ENCODE assay signal across 18 cellular contexts in genomic region chr5:58392491-58392890, GRCh38.
A peak's percentile ranks its signal among the peaks of the same experiment; 100 is the strongest.
DNase-seq lines count a peak whose midpoint lies in the region; ATAC-seq, FAIRE-seq and TF ChIP-seq lines count a peak whose summit lies in the region.
"Had no signal": no experiment of that assay in that cellular context is flagged by ENCODE, and none has a peak within 500 bp of the region (broad histone marks: within the 10 kb centered on the region; RNA-seq: fewer than 3 reads in every experiment).

No MANE protein-coding gene starts in this region.

- no peak for TF ChIP-seq EP300 in H1 (IDR thresholded peaks at IDR 0.05; ENCODE audit: borderline replicate concordance in 1 of 2, low read depth in 2 of 2, low read length in 2 of 2)

- H4K91ac ChIP-seq in H1 (replicated peaks; ENCODE audit: insufficient read length, low read length), result no peak overlapping the region

- H3K27me3 Mint-ChIP-seq in neural progenitor cell (ENCODE audit: insufficient read depth, low read depth), result peaks cover 2% of the 10 kb centered on the region
- H3K27me3 Mint-ChIP-seq in progenitor cell of endocrine pancreas, result no peaks in the 10 kb centered on the region

- no peak for ATAC-seq in GM18511 (IDR thresholded peaks at IDR 0.05; ENCODE audit: unreplicated experiment)
- ATAC-seq: HCT116 had no signal

- CTCF ChIA-PET in H1 (lab: Charles Lee; ENCODE audit: partially characterized antibody), result interaction anchor here (1.2 to 2.5 kb wide), 3 partner anchors 11 to 177 kb away, joined by 3 to 10 read pairs (median 3); no protein-coding TSS in a partner anchor

- H2BK5ac ChIP-seq in H1 (ENCODE audit: low read depth, low read length), result no peak overlapping the region

- no peaks in the 10 kb centered on the region for H3K27me3 ChIP-seq in H1 (replicated peaks in 1 of 4; ENCODE audit: control insufficient read depth in 3 of 4, extremely low read depth in 1 of 4, insufficient read depth in 3 of 4, low read length in 3 of 4)
- no peaks in the 10 kb centered on the region for H3K27me3 ChIP-seq in neural progenitor cell

- H2BK20ac ChIP-seq in H1 (ENCODE audit: low read length), result no peak overlapping the region

- H3K56ac ChIP-seq in H1 (replicated peaks; ENCODE audit: insufficient read length, low read depth, low read length), result no peak overlapping the region

- H3K18ac ChIP-seq in H1 (ENCODE audit: extremely low read depth, low read length), result no peak overlapping the region

- H4K8ac ChIP-seq in H1 (ENCODE audit: extremely low read depth, insufficient read depth, low read length), result no peak overlapping the region

- no peak for FAIRE-seq in H1 (lab: Jason Lieb, UNC)
- FAIRE-seq: G401.6, GM12892, GM19239 had no signal

- TF ChIP-seq RAD21 in H1 (IDR thresholded peaks at IDR 0.05 in 1 of 2, conservative IDR thresholded peaks at IDR 0.05 in 1 of 2; ENCODE audit: low read depth in 2 of 2, low read length in 2 of 2), result no peak

- H3K79me2 ChIP-seq in H1 (ENCODE audit: control insufficient read depth in 1 of 2, insufficient read depth in 2 of 2, low read length in 2 of 2), result no peaks in the 10 kb centered on the region
- no peaks in the 10 kb centered on the region for H3K79me2 ChIP-seq in neural progenitor cell (ENCODE audit: low read depth)

- H3K27ac Mint-ChIP-seq in neural progenitor cell (no peak overlapping the region), progenitor cell of endocrine pancreas (peak overlapping the region; percentile 56)
- H3K27ac Mint-ChIP-seq: CD4-positive, alpha-beta memory T cell had no signal

- H3K36me3 Mint-ChIP-seq in neural progenitor cell (no peaks in the 10 kb centered on the region), progenitor cell of endocrine pancreas (ENCODE audit: insufficient read depth) (no peaks in the 10 kb centered on the region)
- H3K36me3 Mint-ChIP-seq: CD4-positive, alpha-beta memory T cell had no signal

- H2BK12ac ChIP-seq in H1 (ENCODE audit: low read depth, low read length), result no peak overlapping the region

- no peak overlapping the region for H3K4me2 ChIP-seq in H1 (ENCODE audit: insufficient read depth in 1 of 2, low read depth in 2 of 2, low read length in 2 of 2)
- H3K4me2 ChIP-seq in neural progenitor cell, result no peak overlapping the region

- H3K14ac ChIP-seq in H1 (ENCODE audit: insufficient read length), result no peak overlapping the region

- no peak overlapping the region for H2AK5ac ChIP-seq in H1 (ENCODE audit: low read depth, low read length)

- no peaks in the 10 kb centered on the region for H3F3A ChIP-seq in neural progenitor cell (ENCODE audit: low read depth)

- TF ChIP-seq CTCF in H1 (IDR thresholded peaks at IDR 0.05; ENCODE audit: control extremely low read depth in 1 of 3, insufficient read depth in 1 of 3, low read depth in 1 of 3, low read length in 3 of 3) (no peak), neural progenitor cell (IDR thresholded peaks at IDR 0.05) (no peak), progenitor cell of endocrine pancreas (IDR thresholded peaks at IDR 0.05; ENCODE audit: unreplicated experiment) (no peak)

- H3K4me3 Mint-ChIP-seq in neural progenitor cell, result no peak overlapping the region
- no peak overlapping the region for H3K4me3 Mint-ChIP-seq in progenitor cell of endocrine pancreas (ENCODE audit: low read depth)
- H3K4me3 Mint-ChIP-seq: CD4-positive, alpha-beta memory T cell; H9 had no signal

- TF ChIP-seq POLR2A in H1 (IDR thresholded peaks at IDR 0.05; ENCODE audit: control extremely low read depth in 1 of 2, low read depth in 2 of 2, low read length in 2 of 2), result no peak

- no peaks in the 10 kb centered on the region for H3K79me1 ChIP-seq in H1 (ENCODE audit: low read depth, low read length)

- POLR2A ChIA-PET in H1 (lab: Charles Lee; ENCODE audit: partially characterized antibody), result no interaction called here

- H2BK15ac ChIP-seq in H1 (ENCODE audit: low read length), result no peak overlapping the region

- 0 out of 2 replicates have a peak overlapping the region, but pooled peaks have one; percentile 24 for H2AFZ ChIP-seq in H1 (ENCODE audit: low read length)
- peak overlapping the region; percentile 12 for H2AFZ ChIP-seq in neural progenitor cell (replicated peaks)
- H2AFZ ChIP-seq: GM23248 had no signal

- 80% methylated on average over 4 of the region's 4 CpGs; no CpG with 5 or more reads in 1 of the 2 experiments for WGBS in H1 (ENCODE audit: extremely low coverage in 1 of 2, insufficient coverage in 1 of 2, insufficient read length in 1 of 2, insufficient replicate concordance in 2 of 2, low coverage in 1 of 2, low lambda C conversion rate in 2 of 2, missing lambda C conversion rate in 1 of 2), 2 experiments

- no peaks in the 10 kb centered on the region for H3K23me2 ChIP-seq in H1 (ENCODE audit: low read depth, low read length)

- no peak overlapping the region for H4K5ac ChIP-seq in H1 (ENCODE audit: insufficient read length, low read depth, low read length)

- DNase-seq in H1 (ENCODE audit: low read depth in 1 of 2, low spot score in 2 of 2) (no peak), neural progenitor cell (ENCODE audit: low spot score) (no peak), progenitor cell of endocrine pancreas (ENCODE audit: low spot score, unreplicated experiment) (no peak), T-helper 1 cell (no peak)
- no peak for DNase-seq in activated T-cell treated with anti-CD3 and anti-CD28 coated beads, Interleukin-2, amount 50 U/mL, for 48 hours
- DNase-seq: C1 segment of cervical spinal cord; Calu3; CD4-positive, alpha-beta memory T cell; COR-L47; DMS53; DND-41; GM23248; H9 had no signal

- H3K4ac ChIP-seq in H1 (replicated peaks; ENCODE audit: insufficient read length, low read depth, low read length), result no peak overlapping the region

- H3K9me3 ChIP-seq in H1 (ENCODE audit: insufficient read depth in 2 of 2, low read depth in 1 of 2, low read length in 1 of 2) (peaks cover 0 to 3% of the 10 kb centered on the region in 2 experiments; a peak in 1 of 4 replicates), neural progenitor cell (ENCODE audit: low read depth) (no peaks in the 10 kb centered on the region)

- peaks cover 0 to 4% (median 2%) of the 10 kb centered on the region in 4 experiments; a peak in 3 of 7 replicates for H3K4me1 ChIP-seq in H1 (replicated peaks in 1 of 4; ENCODE audit: control insufficient read depth in 3 of 4, insufficient read depth in 4 of 4, low read length in 3 of 4)
- H3K4me1 ChIP-seq in neural progenitor cell, result no peaks in the 10 kb centered on the region

- H3K9me3 Mint-ChIP-seq in neural progenitor cell (no peaks in the 10 kb centered on the region), progenitor cell of endocrine pancreas (ENCODE audit: low read depth) (peaks cover 4% of the 10 kb centered on the region)
- H3K9me3 Mint-ChIP-seq: H9 had no signal

- H3K4me3 ChIP-seq in H1 (ENCODE audit: extremely low read depth in 1 of 4, insufficient read depth in 2 of 4, low read depth in 3 of 4, low read length in 4 of 4) (no peak overlapping the region), neural progenitor cell (no peak overlapping the region)
- H3K4me3 ChIP-seq: GM23248 had no signal

- no peak overlapping the region for H2BK120ac ChIP-seq in H1 (replicated peaks; ENCODE audit: low read depth, low read length)

- H3K36me3 ChIP-seq in H1 (ENCODE audit: control insufficient read depth in 2 of 4, insufficient read depth in 4 of 4, low read length in 3 of 4) (no peaks in the 10 kb centered on the region), neural progenitor cell (no peaks in the 10 kb centered on the region)

- H3K9ac ChIP-seq in H1 (replicated peaks in 1 of 4; ENCODE audit: extremely low read depth in 1 of 4, low read depth in 3 of 4, low read length in 3 of 4) (no peak overlapping the region), neural progenitor cell (no peak overlapping the region)
- H3K9ac ChIP-seq: GM23248 had no signal

- H4K20me1 ChIP-seq in H1 (replicated peaks in 1 of 2; ENCODE audit: control insufficient read depth in 1 of 2, insufficient read depth in 2 of 2, low read length in 2 of 2) (no peaks in the 10 kb centered on the region), neural progenitor cell (ENCODE audit: low read depth) (no peaks in the 10 kb centered on the region)

- H3K23ac ChIP-seq in H1 (ENCODE audit: insufficient read length), result no peak overlapping the region

- H3K4me1 Mint-ChIP-seq in neural progenitor cell (peaks cover 5% of the 10 kb centered on the region), progenitor cell of endocrine pancreas (ENCODE audit: low read depth) (no peaks in the 10 kb centered on the region)
- H3K4me1 Mint-ChIP-seq: CD4-positive, alpha-beta memory T cell had no signal

- H3K27ac ChIP-seq in H1 (ENCODE audit: low read depth, low read length) (no peak overlapping the region), neural progenitor cell (no peak overlapping the region)
- H3K27ac ChIP-seq: GM23248 had no signal

TF ChIP-seq in H1, 55 proteins besides CTCF, POLR2A, EP300 and RAD21 (continues in another document):
- TF ChIP-seq ZNF274 (IDR thresholded peaks at IDR 0.05; ENCODE audit: borderline replicate concordance, extremely low read depth, low read length), result no peak
- no peak for TF ChIP-seq ATF2 (IDR thresholded peaks at IDR 0.05; ENCODE audit: low read length)
- no peak for TF ChIP-seq PHF8 (conservative IDR thresholded peaks at IDR 0.05; ENCODE audit: low read depth, low read length)
- TF ChIP-seq MAX (IDR thresholded peaks at IDR 0.05), result no peak
- TF ChIP-seq ATF3 (IDR thresholded peaks at IDR 0.05; ENCODE audit: insufficient read depth, low read depth, low read length), result no peak
- TF ChIP-seq SP2 (IDR thresholded peaks at IDR 0.05; ENCODE audit: low read length), result no peak
